In genomic region chr11:58164990-58165389, GRCh38 we compare ENCODE assay signal across 17 cellular contexts. TPM values are rescaled to one million over a fixed set of nuclear protein-coding genes. Genes with fewer than 3 reads are reported as not detected.
DNase-seq lines count a peak whose midpoint lies in the region; TF ChIP-seq lines count a peak whose summit lies in the region.
"Had no signal": no experiment of that assay in that cellular context is flagged by ENCODE, and none has a peak within 500 bp of the region (broad histone marks: within the 10 kb centered on the region; RNA-seq: fewer than 3 reads in every experiment).

No MANE protein-coding gene starts in this region.

- CTCF ChIA-PET in Caco-2 (lab: Charles Lee), result no interaction called here

- TF ChIP-seq CTCF in Caco-2 (IDR thresholded peaks at IDR 0.05; ENCODE audit: insufficient read depth in 1 of 2, low read depth in 1 of 2, low read length in 1 of 2, severe bottlenecking in 1 of 2, unreplicated experiment in 1 of 2) (no peak), hepatocyte (IDR thresholded peaks at IDR 0.05; ENCODE audit: poor library complexity) (no peak), nephron progenitor cell (IDR thresholded peaks at IDR 0.05) (no peak), dorsolateral prefrontal cortex (IDR thresholded peaks at IDR 0.05 in 54 of 56, conservative IDR thresholded peaks at IDR 0.05 in 2 of 56; ENCODE audit: low read depth in 1 of 56, partially characterized antibody in 56 of 56) (no peak)

- no peaks in the 10 kb centered on the region for H3K79me2 ChIP-seq in hepatocyte

- peaks cover 19% of the 10 kb centered on the region for H3K9me3 Mint-ChIP-seq in Caco-2 (ENCODE audit: unreplicated experiment)
- H3K9me3 Mint-ChIP-seq in nephron progenitor cell, result no peaks in the 10 kb centered on the region
- H3K9me3 Mint-ChIP-seq: CD8-positive, alpha-beta T cell had no signal

- H3K36me3 Mint-ChIP-seq in Caco-2 (ENCODE audit: insufficient read depth, unreplicated experiment) (no peaks in the 10 kb centered on the region), nephron progenitor cell (ENCODE audit: low read depth) (no peaks in the 10 kb centered on the region)
- H3K36me3 Mint-ChIP-seq: CD4-positive, CD25-positive, alpha-beta regulatory T cell; CD8-positive, alpha-beta T cell had no signal

- H3K27me3 ChIP-seq in Caco-2 (replicated peaks; ENCODE audit: control insufficient read depth, insufficient read depth, low read length), result no peaks in the 10 kb centered on the region
- no peaks in the 10 kb centered on the region for H3K27me3 ChIP-seq in hepatocyte
- no peaks in the 10 kb centered on the region for H3K27me3 ChIP-seq in dorsolateral prefrontal cortex

- no peaks in the 10 kb centered on the region for H4K20me1 ChIP-seq in hepatocyte (ENCODE audit: insufficient read depth, poor library complexity, severe bottlenecking)

- peaks cover 38% of the 10 kb centered on the region for H3K4me1 ChIP-seq in Caco-2
- peaks cover 10% of the 10 kb centered on the region for H3K4me1 ChIP-seq in hepatocyte (ENCODE audit: insufficient read depth)

- no peaks in the 10 kb centered on the region for H3K9me2 ChIP-seq in hepatocyte (replicated peaks; ENCODE audit: insufficient read depth)

- 84% methylated on average over 1 of the region's 1 CpG for WGBS in hepatocyte (ENCODE audit: low lambda C conversion rate, missing lambda C conversion rate)

- no peaks in the 10 kb centered on the region for H3K36me3 ChIP-seq in Caco-2 (ENCODE audit: control insufficient read depth, insufficient read depth, low read length)
- H3K36me3 ChIP-seq in hepatocyte (replicated peaks; ENCODE audit: insufficient read depth, low read depth), result no peaks in the 10 kb centered on the region

- H3K27me3 Mint-ChIP-seq in Caco-2 (ENCODE audit: insufficient read depth, unreplicated experiment), result no peaks in the 10 kb centered on the region
- no peaks in the 10 kb centered on the region for H3K27me3 Mint-ChIP-seq in nephron progenitor cell (ENCODE audit: low read depth, poor library complexity)
- H3K27me3 Mint-ChIP-seq: CD4-positive, CD25-positive, alpha-beta regulatory T cell had no signal

- H3K27ac ChIP-seq in hepatocyte (peak overlapping the region; percentile 62), dorsolateral prefrontal cortex (no peak overlapping the region)
- H3K27ac ChIP-seq: GM23248 had no signal

- POLR2A ChIA-PET in Caco-2 (lab: Charles Lee), result no interaction called here

- DNase-seq in Caco-2 (no peak), hepatocyte (ENCODE audit: low spot score) (no peak), nephron progenitor cell (no peak), DMS79 treated with DMSO at 0.1 percent for 48 hours (lab: John Stamatoyannopoulos, UW) (no peak), dorsolateral prefrontal cortex (no peak)
- no peak for DNase-seq in activated T-cell treated with anti-CD3 and anti-CD28 coated beads, Interleukin-2, amount 50 U/mL, for 48 hours
- DNase-seq: C1 segment of cervical spinal cord; CD4-positive, CD25-positive, alpha-beta regulatory T cell; CD8-positive, alpha-beta T cell; DMS53; DND-41; GM23248; H9 had no signal

- intact Hi-C loops in Caco-2 (cut with micrococcal nuclease; ENCODE audit: unreplicated experiment) (loop anchor here (1.0 to 5.0 kb wide), 3 partner anchors 27 to 103 kb away; no protein-coding TSS in a partner anchor), dorsolateral prefrontal cortex (cut with DNase I) (no loop called here)

- no peak overlapping the region for H3K4me2 ChIP-seq in hepatocyte

- no peak overlapping the region for H3K4me3 ChIP-seq in Caco-2 (ENCODE audit: low read depth, low read length)
- H3K4me3 ChIP-seq in hepatocyte, result no peak overlapping the region
- H3K4me3 ChIP-seq in dorsolateral prefrontal cortex, result no peak overlapping the region
- H3K4me3 ChIP-seq: GM23248 had no signal

- H3K9me3 ChIP-seq in Caco-2 (peaks cover 3% of the 10 kb centered on the region; the same call in 1 of the 2 replicates), hepatocyte (ENCODE audit: low read depth) (no peaks in the 10 kb centered on the region)

- H3K27ac Mint-ChIP-seq in Caco-2 (ENCODE audit: unreplicated experiment), result peak overlapping the region; percentile 79
- H3K27ac Mint-ChIP-seq in nephron progenitor cell, result peak overlapping the region; percentile 60
- H3K27ac Mint-ChIP-seq: CD4-positive, CD25-positive, alpha-beta regulatory T cell; CD8-positive, alpha-beta T cell; H9 had no signal

- no peak overlapping the region for H2AFZ ChIP-seq in hepatocyte
- H2AFZ ChIP-seq: GM23248 had no signal

- H3K4me1 Mint-ChIP-seq in Caco-2 (ENCODE audit: low read depth, unreplicated experiment) (peaks cover 36% of the 10 kb centered on the region), nephron progenitor cell (peaks cover 20% of the 10 kb centered on the region)
- H3K4me1 Mint-ChIP-seq: CD4-positive, CD25-positive, alpha-beta regulatory T cell had no signal

- TSS peak; percentile 35 for BruUV-seq in Caco-2 (replicated peaks; lab: Mats Ljungman, UMichigan)

- H3K4me3 Mint-ChIP-seq in Caco-2 (ENCODE audit: unreplicated experiment) (peak overlapping the region; percentile 47), nephron progenitor cell (no peak overlapping the region)
- H3K4me3 Mint-ChIP-seq: CD4-positive, CD25-positive, alpha-beta regulatory T cell; CD8-positive, alpha-beta T cell; H9 had no signal

RNA-seq across cellular contexts. Expression of gene OR9Q2, which starts 23.9 kb away (rescaled TPM):
- not detected in 2 replicates for total RNA-seq in Caco-2 (2022)
- total RNA-seq in hepatocyte, result not detected in 2 replicates
- polyA plus RNA-seq in hepatocyte, result not detected in 2 replicates
- total RNA-seq in dorsolateral prefrontal cortex, result under 1 TPM in 14 of 120 experiments, not detected in 106; 0.13 to 0.56 (median 0.30) TPM
- total RNA-seq: A172; A673; CD4-positive, CD25-positive, alpha-beta regulatory T cell; CD8-positive, alpha-beta T cell; GM23248; H4; H9 had no signal
- polyA plus RNA-seq: BJ; CD4-positive, CD25-positive, alpha-beta regulatory T cell; GM23248 had no signal

RNA-seq across cellular contexts. Expression of gene OR1S2, which starts 39.0 kb away (rescaled TPM):
- total RNA-seq in Caco-2 (2022) (not detected in 2 replicates), hepatocyte (not detected in 2 replicates), dorsolateral prefrontal cortex (not detected)
- not detected in 2 replicates for polyA plus RNA-seq in hepatocyte
- total RNA-seq: A172; A673; CD4-positive, CD25-positive, alpha-beta regulatory T cell; CD8-positive, alpha-beta T cell; GM23248; H4; H9 had no signal
- polyA plus RNA-seq: BJ; CD4-positive, CD25-positive, alpha-beta regulatory T cell; GM23248 had no signal

RNA-seq across cellular contexts. Expression of gene OR9I1, which starts 39.7 kb away (rescaled TPM):
- total RNA-seq in Caco-2 (2022), result not detected in 2 replicates
- not detected in 2 replicates for total RNA-seq in hepatocyte
- polyA plus RNA-seq in hepatocyte, result not detected in 2 replicates
- not detected for total RNA-seq in dorsolateral prefrontal cortex
- total RNA-seq: A172; A673; CD4-positive, CD25-positive, alpha-beta regulatory T cell; CD8-positive, alpha-beta T cell; GM23248; H4; H9 had no signal
- polyA plus RNA-seq: BJ; CD4-positive, CD25-positive, alpha-beta regulatory T cell; GM23248 had no signal

RNA-seq across cellular contexts. Expression of gene OR1S1, which starts 47.5 kb away (rescaled TPM):
- total RNA-seq in Caco-2 (2022) (not detected in 2 replicates), hepatocyte (not detected in 2 replicates), dorsolateral prefrontal cortex (under 1 TPM in 1 of 120 experiments, not detected in 119; 0.73 TPM)
- polyA plus RNA-seq in hepatocyte, result not detected in 2 replicates
- total RNA-seq: A172; A673; CD4-positive, CD25-positive, alpha-beta regulatory T cell; CD8-positive, alpha-beta T cell; GM23248; H4; H9 had no signal
- polyA plus RNA-seq: BJ; CD4-positive, CD25-positive, alpha-beta regulatory T cell; GM23248 had no signal
